1 cellular context compared by ENCODE assay signal in the genomic region with DNA sequence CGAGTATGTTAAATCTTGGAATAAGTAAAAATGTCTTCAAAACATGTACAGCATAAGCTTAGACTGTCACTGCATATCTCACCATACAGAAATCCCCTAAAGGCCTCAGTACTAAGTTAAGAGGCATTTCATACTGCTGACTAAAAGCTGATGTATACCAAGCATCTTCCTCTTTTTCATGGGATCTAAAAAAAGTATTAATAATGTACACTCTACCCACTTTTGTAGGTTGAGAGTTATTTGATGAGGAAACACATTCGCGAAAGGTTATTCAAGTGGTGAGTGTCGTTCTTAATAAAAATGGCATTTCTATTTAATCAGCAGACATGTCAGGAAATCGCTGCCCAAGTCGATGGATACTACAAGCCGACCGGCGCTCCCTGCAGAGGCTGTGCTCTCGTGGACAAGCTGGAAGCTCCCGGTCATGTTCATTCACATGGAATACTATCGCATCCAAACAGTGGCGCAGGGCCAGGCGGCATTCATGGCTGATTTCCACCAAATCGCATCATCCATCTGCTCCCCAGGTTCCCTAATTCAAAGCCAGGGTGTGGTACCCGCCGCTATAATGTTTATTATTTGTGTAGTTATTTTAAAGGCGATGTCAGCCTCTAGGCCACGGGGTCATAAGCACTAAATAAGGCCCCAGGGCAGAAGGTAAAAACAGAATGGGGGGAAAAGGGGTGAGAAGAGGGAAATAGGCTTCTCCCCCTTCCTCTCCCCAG.
A peak's percentile ranks its signal among the peaks of the same experiment; 100 is the strongest.
TF ChIP-seq lines count a peak whose summit lies in the region.

No MANE protein-coding gene starts in this region.

TF ChIP-seq in K562, 482 proteins besides CTCF, POLR2A, EP300 and RAD21 (continued from another document and continues in another):
- TF ChIP-seq, protein P1, sequence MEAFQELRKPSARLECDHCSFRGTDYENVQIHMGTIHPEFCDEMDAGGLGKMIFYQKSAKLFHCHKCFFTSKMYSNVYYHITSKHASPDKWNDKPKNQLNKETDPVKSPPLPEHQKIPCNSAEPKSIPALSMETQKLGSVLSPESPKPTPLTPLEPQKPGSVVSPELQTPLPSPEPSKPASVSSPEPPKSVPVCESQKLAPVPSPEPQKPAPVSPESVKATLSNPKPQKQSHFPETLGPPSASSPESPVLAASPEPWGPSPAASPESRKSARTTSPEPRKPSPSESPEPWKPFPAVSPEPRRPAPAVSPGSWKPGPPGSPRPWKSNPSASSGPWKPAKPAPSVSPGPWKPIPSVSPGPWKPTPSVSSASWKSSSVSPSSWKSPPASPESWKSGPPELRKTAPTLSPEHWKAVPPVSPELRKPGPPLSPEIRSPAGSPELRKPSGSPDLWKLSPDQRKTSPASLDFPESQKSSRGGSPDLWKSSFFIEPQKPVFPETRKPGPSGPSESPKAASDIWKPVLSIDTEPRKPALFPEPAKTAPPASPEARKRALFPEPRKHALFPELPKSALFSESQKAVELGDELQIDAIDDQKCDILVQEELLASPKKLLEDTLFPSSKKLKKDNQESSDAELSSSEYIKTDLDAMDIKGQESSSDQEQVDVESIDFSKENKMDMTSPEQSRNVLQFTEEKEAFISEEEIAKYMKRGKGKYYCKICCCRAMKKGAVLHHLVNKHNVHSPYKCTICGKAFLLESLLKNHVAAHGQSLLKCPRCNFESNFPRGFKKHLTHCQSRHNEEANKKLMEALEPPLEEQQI (IDR thresholded peaks at IDR 0.05), result no peak
- TF ChIP-seq, protein P2, sequence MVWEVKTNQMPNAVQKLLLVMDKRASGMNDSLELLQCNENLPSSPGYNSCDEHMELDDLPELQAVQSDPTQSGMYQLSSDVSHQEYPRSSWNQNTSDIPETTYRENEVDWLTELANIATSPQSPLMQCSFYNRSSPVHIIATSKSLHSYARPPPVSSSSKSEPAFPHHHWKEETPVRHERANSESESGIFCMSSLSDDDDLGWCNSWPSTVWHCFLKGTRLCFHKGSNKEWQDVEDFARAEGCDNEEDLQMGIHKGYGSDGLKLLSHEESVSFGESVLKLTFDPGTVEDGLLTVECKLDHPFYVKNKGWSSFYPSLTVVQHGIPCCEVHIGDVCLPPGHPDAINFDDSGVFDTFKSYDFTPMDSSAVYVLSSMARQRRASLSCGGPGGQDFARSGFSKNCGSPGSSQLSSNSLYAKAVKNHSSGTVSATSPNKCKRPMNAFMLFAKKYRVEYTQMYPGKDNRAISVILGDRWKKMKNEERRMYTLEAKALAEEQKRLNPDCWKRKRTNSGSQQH (CRISPR knock-in tag; IDR thresholded peaks at IDR 0.05), result no peak
- TF ChIP-seq ZC3H4 (CRISPR knock-in tag; IDR thresholded peaks at IDR 0.05; ENCODE audit: borderline replicate concordance) (0 out of 2 replicates have a peak, but pooled peaks have one; percentile 28), KLF1 (tag; IDR thresholded peaks at IDR 0.05) (no peak), ZKSCAN1 (IDR thresholded peaks at IDR 0.05; ENCODE audit: low read depth, low read length) (no peak), ZNF830 (CRISPR knock-in tag; IDR thresholded peaks at IDR 0.05) (no peak), SMARCA4 (IDR thresholded peaks at IDR 0.05) (no peak), STAT5A (IDR thresholded peaks at IDR 0.05; ENCODE audit: borderline replicate concordance, low read length) (no peak), FOXM1 (IDR thresholded peaks at IDR 0.05; ENCODE audit: low read depth) (no peak), FOXM1 (CRISPR knock-in tag; IDR thresholded peaks at IDR 0.05; ENCODE audit: low read depth) (no peak), NFE2L1 (tag; IDR thresholded peaks at IDR 0.05; ENCODE audit: borderline replicate concordance, low read depth) (no peak), THAP12 (CRISPR knock-in tag; IDR thresholded peaks at IDR 0.05) (no peak), JUN (IDR thresholded peaks at IDR 0.05; ENCODE audit: borderline replicate concordance, low read depth, low read length) (no peak), JUN (CRISPR knock-in tag; IDR thresholded peaks at IDR 0.05; ENCODE audit: borderline replicate concordance) (no peak), CTBP1 (IDR thresholded peaks at IDR 0.05; ENCODE audit: borderline replicate concordance) (peak; percentile 58; the same call in 1 of the 2 replicates), TBP (optimal IDR thresholded peaks at IDR 0.05; ENCODE audit: low read depth, low read length) (no peak), MYC (IDR thresholded peaks at IDR 0.05; ENCODE audit: low read depth, low read length) (no peak), MYC (CRISPR knock-in tag; IDR thresholded peaks at IDR 0.05; ENCODE audit: borderline replicate concordance, low read depth) (0 out of 2 replicates have a peak, but pooled peaks have one; percentile 39), ZNF146 (CRISPR knock-in tag; IDR thresholded peaks at IDR 0.05; ENCODE audit: unreplicated experiment) (no peak), PCBP2 (IDR thresholded peaks at IDR 0.05; ENCODE audit: low read depth, low read length, poor library complexity, severe bottlenecking) (no peak), FOSL1 (tag; conservative IDR thresholded peaks at IDR 0.05) (0 out of 2 replicates have a peak, but pooled peaks have one; percentile 29), HNRNPLL (IDR thresholded peaks at IDR 0.05; ENCODE audit: low read depth, low read length, poor library complexity, severe bottlenecking) (no peak), ZNF224 (CRISPR knock-in tag; IDR thresholded peaks at IDR 0.05) (no peak), BHLHE40 (IDR thresholded peaks at IDR 0.05; ENCODE audit: low read length) (no peak), ZNF780A (CRISPR knock-in tag; IDR thresholded peaks at IDR 0.05) (no peak), XRCC5 (IDR thresholded peaks at IDR 0.05; ENCODE audit: low read depth, low read length) (no peak), NCOA6 (IDR thresholded peaks at IDR 0.05) (no peak), ETV6 (IDR thresholded peaks at IDR 0.05; ENCODE audit: borderline replicate concordance in 1 of 2, low read depth in 2 of 2, low read length in 1 of 2) (no peak), ETV6 (CRISPR knock-in tag; IDR thresholded peaks at IDR 0.05; ENCODE audit: borderline replicate concordance) (no peak), MTF1 (CRISPR knock-in tag; IDR thresholded peaks at IDR 0.05; ENCODE audit: borderline replicate concordance) (no peak), ZNF668 (CRISPR knock-in tag; IDR thresholded peaks at IDR 0.05) (no peak), SNIP1 (IDR thresholded peaks at IDR 0.05; ENCODE audit: low read depth) (no peak), NELFE (IDR thresholded peaks at IDR 0.05; ENCODE audit: insufficient read depth, insufficient read length) (no peak), ARNT (IDR thresholded peaks at IDR 0.05) (no peak), RBM25 (IDR thresholded peaks at IDR 0.05; ENCODE audit: low read depth, low read length, severe bottlenecking) (no peak), TCF3 (CRISPR knock-in tag; IDR thresholded peaks at IDR 0.05) (peak; percentile 33)
- TF ChIP-seq, protein P3, sequence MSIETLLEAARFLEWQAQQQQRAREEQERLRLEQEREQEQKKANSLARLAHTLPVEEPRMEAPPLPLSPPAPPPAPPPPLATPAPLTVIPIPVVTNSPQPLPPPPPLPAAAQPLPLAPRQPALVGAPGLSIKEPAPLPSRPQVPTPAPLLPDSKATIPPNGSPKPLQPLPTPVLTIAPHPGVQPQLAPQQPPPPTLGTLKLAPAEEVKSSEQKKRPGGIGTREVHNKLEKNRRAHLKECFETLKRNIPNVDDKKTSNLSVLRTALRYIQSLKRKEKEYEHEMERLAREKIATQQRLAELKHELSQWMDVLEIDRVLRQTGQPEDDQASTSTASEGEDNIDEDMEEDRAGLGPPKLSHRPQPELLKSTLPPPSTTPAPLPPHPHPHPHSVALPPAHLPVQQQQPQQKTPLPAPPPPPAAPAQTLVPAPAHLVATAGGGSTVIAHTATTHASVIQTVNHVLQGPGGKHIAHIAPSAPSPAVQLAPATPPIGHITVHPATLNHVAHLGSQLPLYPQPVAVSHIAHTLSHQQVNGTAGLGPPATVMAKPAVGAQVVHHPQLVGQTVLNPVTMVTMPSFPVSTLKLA (conservative IDR thresholded peaks at IDR 0.05), result 0 out of 4 replicates have a peak, but pooled peaks have one; percentile 8 to 13
- TF ChIP-seq, protein P4, sequence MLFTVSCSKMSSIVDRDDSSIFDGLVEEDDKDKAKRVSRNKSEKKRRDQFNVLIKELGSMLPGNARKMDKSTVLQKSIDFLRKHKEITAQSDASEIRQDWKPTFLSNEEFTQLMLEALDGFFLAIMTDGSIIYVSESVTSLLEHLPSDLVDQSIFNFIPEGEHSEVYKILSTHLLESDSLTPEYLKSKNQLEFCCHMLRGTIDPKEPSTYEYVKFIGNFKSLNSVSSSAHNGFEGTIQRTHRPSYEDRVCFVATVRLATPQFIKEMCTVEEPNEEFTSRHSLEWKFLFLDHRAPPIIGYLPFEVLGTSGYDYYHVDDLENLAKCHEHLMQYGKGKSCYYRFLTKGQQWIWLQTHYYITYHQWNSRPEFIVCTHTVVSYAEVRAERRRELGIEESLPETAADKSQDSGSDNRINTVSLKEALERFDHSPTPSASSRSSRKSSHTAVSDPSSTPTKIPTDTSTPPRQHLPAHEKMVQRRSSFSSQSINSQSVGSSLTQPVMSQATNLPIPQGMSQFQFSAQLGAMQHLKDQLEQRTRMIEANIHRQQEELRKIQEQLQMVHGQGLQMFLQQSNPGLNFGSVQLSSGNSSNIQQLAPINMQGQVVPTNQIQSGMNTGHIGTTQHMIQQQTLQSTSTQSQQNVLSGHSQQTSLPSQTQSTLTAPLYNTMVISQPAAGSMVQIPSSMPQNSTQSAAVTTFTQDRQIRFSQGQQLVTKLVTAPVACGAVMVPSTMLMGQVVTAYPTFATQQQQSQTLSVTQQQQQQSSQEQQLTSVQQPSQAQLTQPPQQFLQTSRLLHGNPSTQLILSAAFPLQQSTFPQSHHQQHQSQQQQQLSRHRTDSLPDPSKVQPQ (CRISPR knock-in tag; IDR thresholded peaks at IDR 0.05; ENCODE audit: borderline replicate concordance), result no peak
- TF ChIP-seq, protein P5, sequence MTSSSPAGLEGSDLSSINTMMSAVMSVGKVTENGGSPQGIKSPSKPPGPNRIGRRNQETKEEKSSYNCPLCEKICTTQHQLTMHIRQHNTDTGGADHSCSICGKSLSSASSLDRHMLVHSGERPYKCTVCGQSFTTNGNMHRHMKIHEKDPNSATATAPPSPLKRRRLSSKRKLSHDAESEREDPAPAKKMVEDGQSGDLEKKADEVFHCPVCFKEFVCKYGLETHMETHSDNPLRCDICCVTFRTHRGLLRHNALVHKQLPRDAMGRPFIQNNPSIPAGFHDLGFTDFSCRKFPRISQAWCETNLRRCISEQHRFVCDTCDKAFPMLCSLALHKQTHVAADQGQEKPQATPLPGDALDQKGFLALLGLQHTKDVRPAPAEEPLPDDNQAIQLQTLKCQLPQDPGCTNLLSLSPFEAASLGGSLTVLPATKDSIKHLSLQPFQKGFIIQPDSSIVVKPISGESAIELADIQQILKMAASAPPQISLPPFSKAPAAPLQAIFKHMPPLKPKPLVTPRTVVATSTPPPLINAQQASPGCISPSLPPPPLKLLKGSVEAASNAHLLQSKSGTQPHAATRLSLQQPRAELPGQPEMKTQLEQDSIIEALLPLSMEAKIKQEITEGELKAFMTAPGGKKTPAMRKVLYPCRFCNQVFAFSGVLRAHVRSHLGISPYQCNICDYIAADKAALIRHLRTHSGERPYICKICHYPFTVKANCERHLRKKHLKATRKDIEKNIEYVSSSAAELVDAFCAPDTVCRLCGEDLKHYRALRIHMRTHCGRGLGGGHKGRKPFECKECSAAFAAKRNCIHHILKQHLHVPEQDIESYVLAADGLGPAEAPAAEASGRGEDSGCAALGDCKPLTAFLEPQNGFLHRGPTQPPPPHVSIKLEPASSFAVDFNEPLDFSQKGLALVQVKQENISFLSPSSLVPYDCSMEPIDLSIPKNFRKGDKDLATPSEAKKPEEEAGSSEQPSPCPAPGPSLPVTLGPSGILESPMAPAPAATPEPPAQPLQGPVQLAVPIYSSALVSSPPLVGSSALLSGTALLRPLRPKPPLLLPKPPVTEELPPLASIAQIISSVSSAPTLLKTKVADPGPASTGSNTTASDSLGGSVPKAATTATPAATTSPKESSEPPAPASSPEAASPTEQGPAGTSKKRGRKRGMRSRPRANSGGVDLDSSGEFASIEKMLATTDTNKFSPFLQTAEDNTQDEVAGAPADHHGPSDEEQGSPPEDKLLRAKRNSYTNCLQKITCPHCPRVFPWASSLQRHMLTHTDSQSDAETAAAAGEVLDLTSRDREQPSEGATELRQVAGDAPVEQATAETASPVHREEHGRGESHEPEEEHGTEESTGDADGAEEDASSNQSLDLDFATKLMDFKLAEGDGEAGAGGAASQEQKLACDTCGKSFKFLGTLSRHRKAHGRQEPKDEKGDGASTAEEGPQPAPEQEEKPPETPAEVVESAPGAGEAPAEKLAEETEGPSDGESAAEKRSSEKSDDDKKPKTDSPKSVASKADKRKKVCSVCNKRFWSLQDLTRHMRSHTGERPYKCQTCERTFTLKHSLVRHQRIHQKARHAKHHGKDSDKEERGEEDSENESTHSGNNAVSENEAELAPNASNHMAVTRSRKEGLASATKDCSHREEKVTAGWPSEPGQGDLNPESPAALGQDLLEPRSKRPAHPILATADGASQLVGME (CRISPR knock-in tag; IDR thresholded peaks at IDR 0.05), result peak; percentile 43; the same call in 1 of the 2 replicates
